Comparison of ENCODE assay signal across 18 cellular contexts in the genomic region with DNA sequence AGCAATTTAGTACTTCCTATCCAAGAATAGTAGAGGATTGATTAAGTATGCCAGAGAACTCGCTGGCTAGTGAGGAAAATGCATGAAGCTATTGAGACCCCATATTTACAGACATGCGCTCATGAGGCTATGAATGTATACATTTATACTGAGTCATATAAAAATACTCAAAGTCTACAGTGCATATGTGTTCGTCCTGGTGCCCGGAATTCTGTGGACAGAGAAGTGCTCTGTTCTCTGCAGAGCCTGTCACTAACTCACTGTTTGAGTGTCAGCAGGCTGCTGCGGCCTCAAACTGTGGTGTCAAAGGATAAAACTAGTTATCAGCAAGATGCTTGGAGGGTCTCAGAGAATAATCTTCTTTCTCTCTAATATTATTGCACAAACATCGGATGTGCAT.
"Had no signal": no experiment of that assay in that cellular context is flagged by ENCODE, and none has a peak within 500 bp of the region (broad histone marks: within the 10 kb centered on the region; RNA-seq: fewer than 3 reads in every experiment).

No MANE protein-coding gene starts in this region.

- H3K4me1 ChIP-seq: right atrium auricular region, sigmoid colon, stomach, upper lobe of left lung, uterus had no signal

- H3K36me3 Mint-ChIP-seq: naive thymus-derived CD4-positive, alpha-beta T cell; stimulated activated naive B cell treated with anti-CD40 and anti-IgM and Interleukin-4, amounts not matched to agents 10 μg/mL and 1 μg/mL and 100 μg/mL, for 72 hours had no signal

- H3K36me3 ChIP-seq: right atrium auricular region, sigmoid colon, stomach, upper lobe of left lung, uterus had no signal

- H3K4me1 Mint-ChIP-seq: naive thymus-derived CD4-positive, alpha-beta T cell; stimulated activated naive B cell treated with anti-CD40 and anti-IgM and Interleukin-4, amounts not matched to agents 10 μg/mL and 1 μg/mL and 100 μg/mL, for 72 hours had no signal

- H3K27ac ChIP-seq: foreskin keratinocyte, right atrium auricular region, sigmoid colon, skin epidermis, stomach, upper lobe of left lung, uterus had no signal

- H3K4me3 ChIP-seq: lung, right atrium auricular region, sigmoid colon, skin epidermis, stomach, upper lobe of left lung, uterus had no signal

- H3K9me3 ChIP-seq: right atrium auricular region, sigmoid colon, stomach, upper lobe of left lung, uterus had no signal

- H3K9me3 Mint-ChIP-seq: dendritic cell treated with granulocyte-macrophage colony-stimulating factor and Interleukin-4, amounts not matched to agents 40 ng/mL and 50 ng/mL, for 4 days; naive thymus-derived CD4-positive, alpha-beta T cell; nephron progenitor cell; stimulated activated naive B cell treated with anti-CD40 and anti-IgM and Interleukin-4, amounts not matched to agents 10 μg/mL and 1 μg/mL and 100 μg/mL, for 72 hours had no signal

- H3K27ac Mint-ChIP-seq: dendritic cell treated with granulocyte-macrophage colony-stimulating factor and Interleukin-4, amounts not matched to agents 40 ng/mL and 50 ng/mL, for 4 days; naive thymus-derived CD4-positive, alpha-beta T cell; stimulated activated naive B cell treated with anti-CD40 and anti-IgM and Interleukin-4, amounts not matched to agents 10 μg/mL and 1 μg/mL and 100 μg/mL, for 72 hours had no signal

- H3K4me3 Mint-ChIP-seq: dendritic cell treated with granulocyte-macrophage colony-stimulating factor and Interleukin-4, amounts not matched to agents 40 ng/mL and 50 ng/mL, for 4 days; naive thymus-derived CD4-positive, alpha-beta T cell; nephron progenitor cell; stimulated activated naive B cell treated with anti-CD40 and anti-IgM and Interleukin-4, amounts not matched to agents 10 μg/mL and 1 μg/mL and 100 μg/mL, for 72 hours had no signal

- DNase-seq: foreskin keratinocyte; glutamatergic neuron; left colon; left ventricle myocardium superior; mesendoderm; naive thymus-derived CD4-positive, alpha-beta T cell; nephron progenitor cell; sigmoid colon; stimulated activated CD4-positive, alpha-beta T cell treated with anti-CD3 and anti-CD28 coated beads, Interleukin-2, amount 100 ng/mL, for 24 hours; stimulated activated CD4-positive, alpha-beta T cell treated with anti-CD3 and anti-CD28 coated beads, Interleukin-4, amount 100 ng/mL, for 4 hours; stimulated activated naive B cell treated with anti-CD40 and anti-IgM and Interleukin-4, amounts not matched to agents 10 μg/mL and 1 μg/mL and 100 μg/mL, for 72 hours; stomach; upper lobe of left lung; uterus had no signal

- H3K27me3 Mint-ChIP-seq: dendritic cell treated with granulocyte-macrophage colony-stimulating factor and Interleukin-4, amounts not matched to agents 40 ng/mL and 50 ng/mL, for 4 days; stimulated activated naive B cell treated with anti-CD40 and anti-IgM and Interleukin-4, amounts not matched to agents 10 μg/mL and 1 μg/mL and 100 μg/mL, for 72 hours had no signal

- H3K27me3 ChIP-seq: foreskin keratinocyte, right atrium auricular region, sigmoid colon, stomach, upper lobe of left lung, uterus had no signal

- ATAC-seq: foreskin keratinocyte; left colon; naive thymus-derived CD4-positive, alpha-beta T cell; stimulated activated naive B cell treated with anti-CD40 and anti-IgM and Interleukin-4, amounts not matched to agents 10 μg/mL and 1 μg/mL and 100 μg/mL, for 72 hours had no signal
